24 cellular contexts compared by ENCODE assay signal in genomic region chr5:13708432-13708831, GRCh38.
DNase-seq lines count a peak whose midpoint lies in the region; ATAC-seq and TF ChIP-seq lines count a peak whose summit lies in the region.
"Had no signal": no experiment of that assay in that cellular context is flagged by ENCODE, and none has a peak within 500 bp of the region (broad histone marks: within the 10 kb centered on the region; RNA-seq: fewer than 3 reads in every experiment).

No MANE protein-coding gene starts in this region.

- no peak overlapping the region for H2AK9ac ChIP-seq in IMR-90 (replicated peaks; ENCODE audit: low read depth, low read length, poor library complexity)

- no peak overlapping the region for H4K5ac ChIP-seq in IMR-90 (ENCODE audit: low read depth, low read length)

- POLR2A ChIA-PET in AG04450 (lab: Yijun Ruan, JAX) (no interaction called here), IMR-90 (lab: Charles Lee; ENCODE audit: unreplicated experiment) (no interaction called here)
- POLR2A ChIA-PET in activated CD8-positive, alpha-beta T cell treated with anti-CD3 and anti-CD28 coated beads for 36 hours (lab: Charles Lee) = no interaction called here

- no peak overlapping the region for H3K9ac ChIP-seq in IMR-90 (ENCODE audit: low read depth, low read length)

- CTCF ChIA-PET in AG04450 (lab: Charles Lee) = interaction anchor here (0.7 kb wide), 1 partner anchor 9 kb away, joined by 3 read pairs; no protein-coding TSS in a partner anchor
- CTCF ChIA-PET in IMR-90 (lab: Yijun Ruan, JAX) = interaction anchor here (0.7 kb wide), 1 partner anchor 277 kb away, joined by 3 read pairs; no protein-coding TSS in a partner anchor
- CTCF ChIA-PET in activated CD8-positive, alpha-beta T cell treated with anti-CD3 and anti-CD28 coated beads for 36 hours (lab: Charles Lee) = no interaction called here

- H4K8ac ChIP-seq in IMR-90 (ENCODE audit: low read depth in 2 of 2, low read length in 2 of 2) = no peak overlapping the region

- ATAC-seq in IMR-90 (ENCODE audit: low read depth) = peak; percentile 64
- ATAC-seq in GM18511 (IDR thresholded peaks at IDR 0.05; ENCODE audit: unreplicated experiment) = no peak
- ATAC-seq in GM18909 (IDR thresholded peaks at IDR 0.05; ENCODE audit: poor library complexity, unreplicated experiment) = no peak
- ATAC-seq in activated CD8-positive, alpha-beta T cell treated with anti-CD3 and anti-CD28 coated beads for 36 hours = no peak
- ATAC-seq: HepG2, Panc1, SK-N-SH treated with all-trans-retinoic acid at 6 μM for 48 hours had no signal

- H3K4me3 ChIP-seq in AG04450 (ENCODE audit: low read depth, low read length) (no peak overlapping the region), IMR-90 (ENCODE audit: insufficient read depth, low read depth, low read length) (no peak overlapping the region)

- H3K4ac ChIP-seq in IMR-90 (ENCODE audit: low read depth, low read length) = no peak overlapping the region

- no peak overlapping the region for H2BK20ac ChIP-seq in IMR-90 (ENCODE audit: low read depth, low read length)

- BruUV-seq in IMR-90 (replicated peaks; lab: Mats Ljungman, UMichigan) = no TSS peak

- H3K9me3 Mint-ChIP-seq in osteocyte (ENCODE audit: unreplicated experiment) = no peaks in the 10 kb centered on the region
- H3K9me3 Mint-ChIP-seq in activated CD8-positive, alpha-beta T cell treated with anti-CD3 and anti-CD28 coated beads for 36 hours = no peaks in the 10 kb centered on the region
- H3K9me3 Mint-ChIP-seq: H9, HFFc6 had no signal

- peaks cover 2% of the 10 kb centered on the region for H3K27me3 Mint-ChIP-seq in osteocyte (ENCODE audit: unreplicated experiment)
- no peaks in the 10 kb centered on the region for H3K27me3 Mint-ChIP-seq in activated CD8-positive, alpha-beta T cell treated with anti-CD3 and anti-CD28 coated beads for 36 hours
- H3K27me3 Mint-ChIP-seq: CD4-positive, CD25-positive, alpha-beta regulatory T cell had no signal

- no peak overlapping the region for H2BK120ac ChIP-seq in IMR-90 (ENCODE audit: low read depth, low read length)

- no peak overlapping the region for H3K27ac ChIP-seq in AG04450 (ENCODE audit: low read depth, low read length)
- H3K27ac ChIP-seq in IMR-90 (ENCODE audit: insufficient read depth, low read length) = no peak overlapping the region
- H3K27ac ChIP-seq: 22Rv1 had no signal

- intact Hi-C loops in IMR-90 (cut with micrococcal nuclease) = no loop called here
- intact Hi-C loops in activated CD8-positive, alpha-beta T cell treated with anti-CD3 and anti-CD28 coated beads for 36 hours (cut with micrococcal nuclease) = no loop called here

- TF ChIP-seq CTCF in AG04450 (IDR thresholded peaks at IDR 0.05; ENCODE audit: low read depth, low read length) (no peak), IMR-90 (conservative IDR thresholded peaks at IDR 0.05; ENCODE audit: low read depth, low read length) (no peak), osteocyte (IDR thresholded peaks at IDR 0.05) (no peak)
- no peak for TF ChIP-seq CTCF in activated CD8-positive, alpha-beta T cell treated with anti-CD3 and anti-CD28 coated beads for 36 hours (IDR thresholded peaks at IDR 0.05)

- no peak overlapping the region for H3K18ac ChIP-seq in IMR-90 (ENCODE audit: low read depth, low read length)

- no peak overlapping the region for H3K56ac ChIP-seq in IMR-90 (ENCODE audit: extremely low read depth, insufficient read depth, low read length)

- H3K27me3 ChIP-seq in AG04450 (ENCODE audit: control insufficient read depth, insufficient read depth, low read length) = no peaks in the 10 kb centered on the region
- H3K27me3 ChIP-seq in IMR-90 (ENCODE audit: control insufficient read depth, insufficient read depth, low read length) = no peaks in the 10 kb centered on the region
- H3K27me3 ChIP-seq: BE2C had no signal

- H3K36me3 ChIP-seq in IMR-90 (ENCODE audit: control insufficient read depth, insufficient read depth, low read length) = peaks cover 8% of the 10 kb centered on the region; the same call in 1 of the 2 replicates
- H3K36me3 ChIP-seq: BE2C had no signal

- H3K9me1 ChIP-seq in IMR-90 (ENCODE audit: insufficient read depth, low read length) = peaks cover 3% of the 10 kb centered on the region; the same call in 1 of the 2 replicates

- H3K4me2 ChIP-seq in IMR-90 (ENCODE audit: low read depth, low read length) = no peak overlapping the region

- no peak overlapping the region for H2AK5ac ChIP-seq in IMR-90 (ENCODE audit: low read depth, low read length)

- H2AFZ ChIP-seq in IMR-90 (replicated peaks; ENCODE audit: low read length, poor library complexity) = no peak overlapping the region

- H3K14ac ChIP-seq in IMR-90 (replicated peaks; ENCODE audit: low read depth, low read length) = no peak overlapping the region

- no peak overlapping the region for H3K23ac ChIP-seq in IMR-90 (ENCODE audit: low read depth, low read length)

- no peaks in the 10 kb centered on the region for H3K4me1 Mint-ChIP-seq in osteocyte (ENCODE audit: unreplicated experiment)
- no peaks in the 10 kb centered on the region for H3K4me1 Mint-ChIP-seq in activated CD8-positive, alpha-beta T cell treated with anti-CD3 and anti-CD28 coated beads for 36 hours (ENCODE audit: low read depth)
- H3K4me1 Mint-ChIP-seq: CD4-positive, CD25-positive, alpha-beta regulatory T cell had no signal

- H4K91ac ChIP-seq in IMR-90 (ENCODE audit: insufficient read depth, low read depth, low read length) = no peak overlapping the region

- TF ChIP-seq POLR2A in IMR-90 (IDR thresholded peaks at IDR 0.05; ENCODE audit: low read depth, low read length) = no peak

- H3K27ac Mint-ChIP-seq in osteocyte (ENCODE audit: unreplicated experiment) = no peak overlapping the region
- H3K27ac Mint-ChIP-seq in activated CD8-positive, alpha-beta T cell treated with anti-CD3 and anti-CD28 coated beads for 36 hours = no peak overlapping the region
- H3K27ac Mint-ChIP-seq: H9, HFFc6 had no signal

- H2BK5ac ChIP-seq in IMR-90 (ENCODE audit: low read depth, low read length, poor library complexity, severe bottlenecking) = no peak overlapping the region

- no peaks in the 10 kb centered on the region for H3K4me1 ChIP-seq in IMR-90 (ENCODE audit: control insufficient read depth, insufficient read depth, low read length)
- H3K4me1 ChIP-seq: BE2C had no signal

- no peak for TF ChIP-seq RAD21 in IMR-90 (IDR thresholded peaks at IDR 0.05; ENCODE audit: low read length)

- H4K20me1 ChIP-seq in IMR-90 (ENCODE audit: insufficient read depth, low read length) = no peaks in the 10 kb centered on the region

- WGBS in IMR-90 (ENCODE audit: extremely low coverage in 2 of 2, insufficient read length in 1 of 2), 2 experiments = no CpG with 5 or more reads among the region's 2 CpGs

- H2BK15ac ChIP-seq in IMR-90 (ENCODE audit: low read depth, low read length) = no peak overlapping the region

- dilution Hi-C loops in IMR-90 (cut with HindIII; ENCODE audit: low sequenced_read_pairs, unreplicated experiment) = no loop called here

- in situ Hi-C loops in IMR-90 (cut with MboI; ENCODE audit: low sequenced_read_pairs) = no loop called here

- H3K79me1 ChIP-seq in IMR-90 (ENCODE audit: low read depth in 1 of 2, low read length in 2 of 2) = no peaks in the 10 kb centered on the region

- peak; percentile 38 for DNase-seq in AG04450 (ENCODE audit: low read depth, low spot score)
- peak; percentile 7 for DNase-seq in EL
- DNase-seq in IMR-90 = peak; percentile 72
- peak; percentile 10 for DNase-seq in glomerular visceral epithelial cell (ENCODE audit: extremely low spot score)
- no peak for DNase-seq in osteocyte (ENCODE audit: extremely low spot score, unreplicated experiment)
- DNase-seq in activated CD8-positive, alpha-beta T cell treated with anti-CD3 and anti-CD28 coated beads for 36 hours = no peak
- DNase-seq: ACHN; BE2C; CD4-positive, CD25-positive, alpha-beta regulatory T cell; H9; HFFc6; KG1; NCI-H1105; NCI-H146; NCI-H2029; NCI-H2227 treated with DMSO at 0.1 percent for 48 hours; NCI-H510A; NCI-H774 had no signal

- no peaks in the 10 kb centered on the region for H3K36me3 Mint-ChIP-seq in osteocyte (ENCODE audit: unreplicated experiment)
- no peaks in the 10 kb centered on the region for H3K36me3 Mint-ChIP-seq in activated CD8-positive, alpha-beta T cell treated with anti-CD3 and anti-CD28 coated beads for 36 hours (ENCODE audit: low read depth)
- H3K36me3 Mint-ChIP-seq: CD4-positive, CD25-positive, alpha-beta regulatory T cell had no signal

- H3K4me3 Mint-ChIP-seq in osteocyte (ENCODE audit: unreplicated experiment) = no peak overlapping the region
- H3K4me3 Mint-ChIP-seq in activated CD8-positive, alpha-beta T cell treated with anti-CD3 and anti-CD28 coated beads for 36 hours = no peak overlapping the region
- H3K4me3 Mint-ChIP-seq: CD4-positive, CD25-positive, alpha-beta regulatory T cell; H9; HFFc6 had no signal

- no peaks in the 10 kb centered on the region for H3K9me3 ChIP-seq in AG04450 (ENCODE audit: control insufficient read depth, insufficient read depth, low read length)
- no peaks in the 10 kb centered on the region for H3K9me3 ChIP-seq in IMR-90 (ENCODE audit: control insufficient read depth, insufficient read depth, low read length)
- H3K9me3 ChIP-seq: BE2C had no signal

TF ChIP-seq in IMR-90, 13 proteins besides CTCF, POLR2A, EP300 and RAD21:
- TF ChIP-seq RCOR1 (IDR thresholded peaks at IDR 0.05; ENCODE audit: insufficient replicate concordance, low read length) (no peak), CHD1 (IDR thresholded peaks at IDR 0.05; ENCODE audit: low read depth, low read length) (no peak), NFE2L2 (IDR thresholded peaks at IDR 0.05; ENCODE audit: low read depth, low read length) (no peak), FOS (IDR thresholded peaks at IDR 0.05; ENCODE audit: low read depth, low read length) (no peak)

Comparison
In these comparisons a context has a peak if more than half of its experiments do, and no peak if none do; other contexts are left out.
1. DNase-seq: peak in AG04450 (single experiment), EL (single experiment), IMR-90 (single experiment) and glomerular visceral epithelial cell (single experiment); none in osteocyte (single experiment) and activated CD8-positive, alpha-beta T cell treated with anti-CD3 and anti-CD28 coated beads for 36 hours (single experiment).